ENCODE assay signal across 8 cellular contexts in genomic region chr1:229625893-229626831, GRCh38. TPM values are rescaled to one million over a fixed set of nuclear protein-coding genes. Genes with fewer than 3 reads are reported as not detected.
DNase-seq lines count a peak whose midpoint lies in the region; ATAC-seq and TF ChIP-seq lines count a peak whose summit lies in the region.

Gene TAF5L, minus strand, starts transcription at chr1:229626122. Its CDS starts 11,640 bp downstream, at chr1:229614482.
Gene URB2, plus strand, starts transcription at chr1:229626247. Its CDS starts 1,387 bp downstream, at chr1:229627634.

- peaks cover 0 to 2% (median 0%) of the 10 kb centered on the region in 4 donors for H3K36me3 ChIP-seq in upper lobe of left lung

- ATAC-seq in HG02571 (IDR thresholded peaks at IDR 0.05; ENCODE audit: unreplicated experiment): peak; percentile 81
- peak; percentile 98 for ATAC-seq in left cardiac atrium
- peak; percentile 96 to 99 for ATAC-seq in upper lobe of left lung (ENCODE audit: low FRiP score in 2 of 2)

- DNase-seq in NCI-H1092 treated with DMSO at 0.1 percent for 48 hours (lab: John Stamatoyannopoulos, UW): peak; percentile 90
- DNase-seq in T-helper 1 cell: peak; percentile 71 to 88 (median 75)
- DNase-seq in amniotic epithelial cell (ENCODE audit: low read depth): peak; percentile 86
- DNase-seq in left cardiac atrium: peak; percentile 90
- DNase-seq in posterior vena cava (ENCODE audit: low spot score): peak; percentile 95
- DNase-seq in upper lobe of left lung: peak; percentile 91 to 98

- no peak for TF ChIP-seq EP300 in upper lobe of left lung (IDR thresholded peaks at IDR 0.05)

- WGBS in upper lobe of left lung, 2 donors: 0% methylated on average over 5 to 18 of the region's 100 CpGs

- TF ChIP-seq POLR2A in GM10847 (IDR thresholded peaks at IDR 0.05; ENCODE audit: extremely low read depth, insufficient read length): peak; percentile 36
- peak in 2 of 4 donors; percentile 8 to 71 for TF ChIP-seq POLR2A in upper lobe of left lung (IDR thresholded peaks at IDR 0.05)

- H3K4me3 ChIP-seq in upper lobe of left lung: peak within 1 kb of the TSS; percentile 69 to 96 (median 92)

- H3K27ac ChIP-seq in upper lobe of left lung: peak within 1 kb of the TSS; percentile 85 to 95 (median 88)

- TF ChIP-seq CTCF in upper lobe of left lung (IDR thresholded peaks at IDR 0.05): peak in 3 of 6 experiments; percentile 20 to 37 (median 32)

- no peaks in the 10 kb centered on the region for H3K9me3 ChIP-seq in upper lobe of left lung

- peaks cover 21 to 40% (median 24%) of the 10 kb centered on the region in 4 donors for H3K4me1 ChIP-seq in upper lobe of left lung

- H3K27me3 ChIP-seq in upper lobe of left lung: no peaks in the 10 kb centered on the region

- intact Hi-C loops in left cardiac atrium (cut with DNase I) (loop anchor here in 1 of 2 donors (2.0 kb wide), 1 partner anchor 67 kb away; the partner anchor contains the start of gene ABCB10), posterior vena cava (cut with DNase I) (loop anchor here in 1 of 2 donors (5.0 kb wide), 1 partner anchor 69 kb away; the partner anchor contains the start of gene ABCB10)

RNA-seq across cellular contexts. Expression of gene TAF5L, which starts in this region (rescaled TPM):
- total RNA-seq in left cardiac atrium (10 to 100 TPM; 10.8 to 14.7 TPM), posterior vena cava (10 to 100 TPM; 25.7 to 27.0 TPM), upper lobe of left lung (10 to 100 TPM; 11.0 to 25.5 (median 19.6) TPM)

RNA-seq across cellular contexts. Expression of gene URB2, which starts in this region (rescaled TPM):
- total RNA-seq in left cardiac atrium (1 to 10 TPM; 3.6 to 8.4 TPM), posterior vena cava (1 to 10 TPM; 7.5 to 8.3 TPM), upper lobe of left lung (10 to 100 TPM in 2 of 6 donors, 1 to 10 TPM in 4; 3.4 to 26.2 (median 7.2) TPM)

Comparison
In these comparisons a context has a peak if more than half of its experiments do, and no peak if none do; other contexts are left out.
1. Peak in every context shown above with its lines: DNase-seq, ATAC-seq, H3K4me3 ChIP-seq and H3K27ac ChIP-seq.